Comparison of ENCODE assay signal across 1 cellular context in the genomic region with DNA sequence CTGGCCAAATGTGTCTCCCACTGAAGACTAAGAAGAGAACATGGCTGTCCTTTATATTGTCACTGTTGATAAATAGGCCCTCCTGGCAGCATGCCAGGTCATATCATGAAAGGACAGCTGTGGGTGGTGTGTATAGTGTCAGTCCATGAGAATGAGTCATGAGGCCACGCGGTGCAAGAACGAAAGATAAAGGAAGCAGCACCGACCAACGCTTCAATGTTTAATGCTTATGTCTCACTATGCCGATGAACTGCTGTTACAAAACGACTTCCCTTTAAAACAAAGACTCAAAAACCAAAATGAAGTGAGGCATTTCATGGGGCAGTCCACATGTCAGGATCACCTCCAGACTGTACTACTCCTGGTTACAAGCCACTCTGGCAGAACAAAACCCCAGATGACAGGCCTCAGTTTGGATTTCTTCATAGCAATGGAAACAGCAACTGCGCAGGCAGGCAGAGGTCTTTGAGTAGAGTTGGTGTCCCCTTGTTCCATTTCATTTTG.
A peak's percentile ranks its signal among the peaks of the same experiment; 100 is the strongest.
TF ChIP-seq lines count a peak whose summit lies in the region.

No MANE protein-coding gene starts in this region.

TF ChIP-seq in K562, 482 proteins besides CTCF, POLR2A, EP300 and RAD21 (continued from another document and continues in another):
- TF ChIP-seq, protein P1, sequence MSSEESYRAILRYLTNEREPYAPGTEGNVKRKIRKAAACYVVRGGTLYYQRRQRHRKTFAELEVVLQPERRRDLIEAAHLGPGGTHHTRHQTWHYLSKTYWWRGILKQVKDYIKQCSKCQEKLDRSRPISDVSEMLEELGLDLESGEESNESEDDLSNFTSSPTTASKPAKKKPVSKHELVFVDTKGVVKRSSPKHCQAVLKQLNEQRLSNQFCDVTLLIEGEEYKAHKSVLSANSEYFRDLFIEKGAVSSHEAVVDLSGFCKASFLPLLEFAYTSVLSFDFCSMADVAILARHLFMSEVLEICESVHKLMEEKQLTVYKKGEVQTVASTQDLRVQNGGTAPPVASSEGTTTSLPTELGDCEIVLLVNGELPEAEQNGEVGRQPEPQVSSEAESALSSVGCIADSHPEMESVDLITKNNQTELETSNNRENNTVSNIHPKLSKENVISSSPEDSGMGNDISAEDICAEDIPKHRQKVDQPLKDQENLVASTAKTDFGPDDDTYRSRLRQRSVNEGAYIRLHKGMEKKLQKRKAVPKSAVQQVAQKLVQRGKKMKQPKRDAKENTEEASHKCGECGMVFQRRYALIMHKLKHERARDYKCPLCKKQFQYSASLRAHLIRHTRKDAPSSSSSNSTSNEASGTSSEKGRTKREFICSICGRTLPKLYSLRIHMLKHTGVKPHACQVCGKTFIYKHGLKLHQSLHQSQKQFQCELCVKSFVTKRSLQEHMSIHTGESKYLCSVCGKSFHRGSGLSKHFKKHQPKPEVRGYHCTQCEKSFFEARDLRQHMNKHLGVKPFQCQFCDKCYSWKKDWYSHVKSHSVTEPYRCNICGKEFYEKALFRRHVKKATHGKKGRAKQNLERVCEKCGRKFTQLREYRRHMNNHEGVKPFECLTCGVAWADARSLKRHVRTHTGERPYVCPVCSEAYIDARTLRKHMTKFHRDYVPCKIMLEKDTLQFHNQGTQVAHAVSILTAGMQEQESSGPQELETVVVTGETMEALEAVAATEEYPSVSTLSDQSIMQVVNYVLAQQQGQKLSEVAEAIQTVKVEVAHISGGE (CRISPR knock-in tag; IDR thresholded peaks at IDR 0.05): peak in 1 of 3 experiments; percentile 72; a peak in 1 of 6 replicates
- TF ChIP-seq, protein P2, sequence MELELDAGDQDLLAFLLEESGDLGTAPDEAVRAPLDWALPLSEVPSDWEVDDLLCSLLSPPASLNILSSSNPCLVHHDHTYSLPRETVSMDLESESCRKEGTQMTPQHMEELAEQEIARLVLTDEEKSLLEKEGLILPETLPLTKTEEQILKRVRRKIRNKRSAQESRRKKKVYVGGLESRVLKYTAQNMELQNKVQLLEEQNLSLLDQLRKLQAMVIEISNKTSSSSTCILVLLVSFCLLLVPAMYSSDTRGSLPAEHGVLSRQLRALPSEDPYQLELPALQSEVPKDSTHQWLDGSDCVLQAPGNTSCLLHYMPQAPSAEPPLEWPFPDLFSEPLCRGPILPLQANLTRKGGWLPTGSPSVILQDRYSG (tag; conservative IDR thresholded peaks at IDR 0.05; ENCODE audit: low read depth): peak; percentile 87; the same call in 1 of the 2 replicates
- TF ChIP-seq ZNF263 (CRISPR knock-in tag; IDR thresholded peaks at IDR 0.05; ENCODE audit: borderline replicate concordance): no peak
- TF ChIP-seq ZBTB17 (CRISPR knock-in tag; IDR thresholded peaks at IDR 0.05): peak; percentile 65; the same call in 1 of the 2 replicates
- TF ChIP-seq CBFA2T3 (IDR thresholded peaks at IDR 0.05): peak; percentile 96
- peak in 1 of 2 experiments; percentile 88; a peak in 1 of 3 replicates for TF ChIP-seq CBX3 (IDR thresholded peaks at IDR 0.05; ENCODE audit: borderline replicate concordance in 1 of 2, low read length in 2 of 2)
- TF ChIP-seq HNRNPLL (IDR thresholded peaks at IDR 0.05; ENCODE audit: low read depth, low read length, poor library complexity, severe bottlenecking): no peak
- peak; percentile 77 for TF ChIP-seq CREB1 (IDR thresholded peaks at IDR 0.05)
- peak; percentile 66; the same call in 1 of the 2 replicates for TF ChIP-seq CREB1 (CRISPR knock-in tag; IDR thresholded peaks at IDR 0.05)
- peak; percentile 59 for TF ChIP-seq HDAC2 (IDR thresholded peaks at IDR 0.05)
- TF ChIP-seq ZNF668 (CRISPR knock-in tag; IDR thresholded peaks at IDR 0.05): no peak
- no peak; the same call in 1 of the 2 replicates for TF ChIP-seq GABPA (tag; conservative IDR thresholded peaks at IDR 0.05; ENCODE audit: low read depth)
- peak; percentile 79 for TF ChIP-seq MBD2 (IDR thresholded peaks at IDR 0.05; ENCODE audit: borderline replicate concordance, low read depth)
- TF ChIP-seq, protein P3, sequence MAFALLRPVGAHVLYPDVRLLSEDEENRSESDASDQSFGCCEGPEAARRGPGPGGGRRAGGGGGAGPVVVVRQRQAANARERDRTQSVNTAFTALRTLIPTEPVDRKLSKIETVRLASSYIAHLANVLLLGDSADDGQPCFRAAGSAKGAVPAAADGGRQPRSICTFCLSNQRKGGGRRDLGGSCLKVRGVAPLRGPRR (CRISPR knock-in tag; IDR thresholded peaks at IDR 0.05): peak; percentile 41; the same call in 1 of the 2 replicates
- TF ChIP-seq, protein P4, sequence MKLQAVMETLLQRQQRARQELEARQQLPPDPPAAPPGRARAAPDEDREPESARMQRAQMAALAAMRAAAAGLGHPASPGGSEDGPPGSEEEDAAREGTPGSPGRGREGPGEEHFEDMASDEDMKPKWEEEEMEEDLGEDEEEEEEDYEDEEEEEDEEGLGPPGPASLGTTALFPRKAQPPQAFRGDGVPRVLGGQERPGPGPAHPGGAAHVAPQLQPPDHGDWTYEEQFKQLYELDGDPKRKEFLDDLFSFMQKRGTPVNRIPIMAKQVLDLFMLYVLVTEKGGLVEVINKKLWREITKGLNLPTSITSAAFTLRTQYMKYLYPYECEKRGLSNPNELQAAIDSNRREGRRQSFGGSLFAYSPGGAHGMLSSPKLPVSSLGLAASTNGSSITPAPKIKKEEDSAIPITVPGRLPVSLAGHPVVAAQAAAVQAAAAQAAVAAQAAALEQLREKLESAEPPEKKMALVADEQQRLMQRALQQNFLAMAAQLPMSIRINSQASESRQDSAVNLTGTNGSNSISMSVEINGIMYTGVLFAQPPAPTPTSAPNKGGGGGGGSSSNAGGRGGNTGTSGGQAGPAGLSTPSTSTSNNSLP (IDR thresholded peaks at IDR 0.05; ENCODE audit: borderline replicate concordance, low read depth, low read length): peak; percentile 71
- peak; percentile 93 for TF ChIP-seq RNF2 (IDR thresholded peaks at IDR 0.05)
- TF ChIP-seq NRF1 (conservative IDR thresholded peaks at IDR 0.05 in 1 of 2, IDR thresholded peaks at IDR 0.05 in 1 of 2): peak; percentile 27 to 57; a peak in 3 of 4 replicates
- peak; percentile 99 for TF ChIP-seq FOSL1 (tag; conservative IDR thresholded peaks at IDR 0.05)
- no peak for TF ChIP-seq ZFP36 (IDR thresholded peaks at IDR 0.05; ENCODE audit: low read depth, low read length, partially characterized antibody)
- peak; percentile 100 for TF ChIP-seq MEIS2 (IDR thresholded peaks at IDR 0.05; ENCODE audit: partially characterized antibody)
- TF ChIP-seq SMARCC2 (IDR thresholded peaks at IDR 0.05; ENCODE audit: low read depth): peak; percentile 98
- TF ChIP-seq PYGO2 (tag; IDR thresholded peaks at IDR 0.05): peak; percentile 75
- TF ChIP-seq, protein P5, sequence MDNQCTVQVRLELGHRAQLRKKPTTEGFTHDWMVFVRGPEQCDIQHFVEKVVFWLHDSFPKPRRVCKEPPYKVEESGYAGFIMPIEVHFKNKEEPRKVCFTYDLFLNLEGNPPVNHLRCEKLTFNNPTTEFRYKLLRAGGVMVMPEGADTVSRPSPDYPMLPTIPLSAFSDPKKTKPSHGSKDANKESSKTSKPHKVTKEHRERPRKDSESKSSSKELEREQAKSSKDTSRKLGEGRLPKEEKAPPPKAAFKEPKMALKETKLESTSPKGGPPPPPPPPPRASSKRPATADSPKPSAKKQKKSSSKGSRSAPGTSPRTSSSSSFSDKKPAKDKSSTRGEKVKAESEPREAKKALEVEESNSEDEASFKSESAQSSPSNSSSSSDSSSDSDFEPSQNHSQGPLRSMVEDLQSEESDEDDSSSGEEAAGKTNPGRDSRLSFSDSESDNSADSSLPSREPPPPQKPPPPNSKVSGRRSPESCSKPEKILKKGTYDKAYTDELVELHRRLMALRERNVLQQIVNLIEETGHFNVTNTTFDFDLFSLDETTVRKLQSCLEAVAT (IDR thresholded peaks at IDR 0.05): 0 out of 4 replicates have a peak, but pooled peaks of 1 of the 2 experiments have one; percentile 35
- TF ChIP-seq CC2D1A (IDR thresholded peaks at IDR 0.05): 0 out of 2 replicates have a peak, but pooled peaks have one; percentile 62
- peak; percentile 68; the same call in 1 of the 2 replicates for TF ChIP-seq ZKSCAN8 (CRISPR knock-in tag; IDR thresholded peaks at IDR 0.05)
- peak; percentile 99 for TF ChIP-seq NFIX (CRISPR knock-in tag; IDR thresholded peaks at IDR 0.05; ENCODE audit: low read depth)
- TF ChIP-seq SMARCB1 (IDR thresholded peaks at IDR 0.05; ENCODE audit: insufficient read length, low read depth): no peak
- no peak for TF ChIP-seq ZBTB8A (IDR thresholded peaks at IDR 0.05; ENCODE audit: partially characterized antibody)
- 0 out of 2 replicates have a peak, but pooled peaks have one; percentile 30 for TF ChIP-seq MXI1 (IDR thresholded peaks at IDR 0.05; ENCODE audit: low read depth, low read length)
- no peak for TF ChIP-seq MIER1 (IDR thresholded peaks at IDR 0.05; ENCODE audit: low read depth)
- peak; percentile 96 for TF ChIP-seq LEF1 (IDR thresholded peaks at IDR 0.05)
- TF ChIP-seq, protein P6, sequence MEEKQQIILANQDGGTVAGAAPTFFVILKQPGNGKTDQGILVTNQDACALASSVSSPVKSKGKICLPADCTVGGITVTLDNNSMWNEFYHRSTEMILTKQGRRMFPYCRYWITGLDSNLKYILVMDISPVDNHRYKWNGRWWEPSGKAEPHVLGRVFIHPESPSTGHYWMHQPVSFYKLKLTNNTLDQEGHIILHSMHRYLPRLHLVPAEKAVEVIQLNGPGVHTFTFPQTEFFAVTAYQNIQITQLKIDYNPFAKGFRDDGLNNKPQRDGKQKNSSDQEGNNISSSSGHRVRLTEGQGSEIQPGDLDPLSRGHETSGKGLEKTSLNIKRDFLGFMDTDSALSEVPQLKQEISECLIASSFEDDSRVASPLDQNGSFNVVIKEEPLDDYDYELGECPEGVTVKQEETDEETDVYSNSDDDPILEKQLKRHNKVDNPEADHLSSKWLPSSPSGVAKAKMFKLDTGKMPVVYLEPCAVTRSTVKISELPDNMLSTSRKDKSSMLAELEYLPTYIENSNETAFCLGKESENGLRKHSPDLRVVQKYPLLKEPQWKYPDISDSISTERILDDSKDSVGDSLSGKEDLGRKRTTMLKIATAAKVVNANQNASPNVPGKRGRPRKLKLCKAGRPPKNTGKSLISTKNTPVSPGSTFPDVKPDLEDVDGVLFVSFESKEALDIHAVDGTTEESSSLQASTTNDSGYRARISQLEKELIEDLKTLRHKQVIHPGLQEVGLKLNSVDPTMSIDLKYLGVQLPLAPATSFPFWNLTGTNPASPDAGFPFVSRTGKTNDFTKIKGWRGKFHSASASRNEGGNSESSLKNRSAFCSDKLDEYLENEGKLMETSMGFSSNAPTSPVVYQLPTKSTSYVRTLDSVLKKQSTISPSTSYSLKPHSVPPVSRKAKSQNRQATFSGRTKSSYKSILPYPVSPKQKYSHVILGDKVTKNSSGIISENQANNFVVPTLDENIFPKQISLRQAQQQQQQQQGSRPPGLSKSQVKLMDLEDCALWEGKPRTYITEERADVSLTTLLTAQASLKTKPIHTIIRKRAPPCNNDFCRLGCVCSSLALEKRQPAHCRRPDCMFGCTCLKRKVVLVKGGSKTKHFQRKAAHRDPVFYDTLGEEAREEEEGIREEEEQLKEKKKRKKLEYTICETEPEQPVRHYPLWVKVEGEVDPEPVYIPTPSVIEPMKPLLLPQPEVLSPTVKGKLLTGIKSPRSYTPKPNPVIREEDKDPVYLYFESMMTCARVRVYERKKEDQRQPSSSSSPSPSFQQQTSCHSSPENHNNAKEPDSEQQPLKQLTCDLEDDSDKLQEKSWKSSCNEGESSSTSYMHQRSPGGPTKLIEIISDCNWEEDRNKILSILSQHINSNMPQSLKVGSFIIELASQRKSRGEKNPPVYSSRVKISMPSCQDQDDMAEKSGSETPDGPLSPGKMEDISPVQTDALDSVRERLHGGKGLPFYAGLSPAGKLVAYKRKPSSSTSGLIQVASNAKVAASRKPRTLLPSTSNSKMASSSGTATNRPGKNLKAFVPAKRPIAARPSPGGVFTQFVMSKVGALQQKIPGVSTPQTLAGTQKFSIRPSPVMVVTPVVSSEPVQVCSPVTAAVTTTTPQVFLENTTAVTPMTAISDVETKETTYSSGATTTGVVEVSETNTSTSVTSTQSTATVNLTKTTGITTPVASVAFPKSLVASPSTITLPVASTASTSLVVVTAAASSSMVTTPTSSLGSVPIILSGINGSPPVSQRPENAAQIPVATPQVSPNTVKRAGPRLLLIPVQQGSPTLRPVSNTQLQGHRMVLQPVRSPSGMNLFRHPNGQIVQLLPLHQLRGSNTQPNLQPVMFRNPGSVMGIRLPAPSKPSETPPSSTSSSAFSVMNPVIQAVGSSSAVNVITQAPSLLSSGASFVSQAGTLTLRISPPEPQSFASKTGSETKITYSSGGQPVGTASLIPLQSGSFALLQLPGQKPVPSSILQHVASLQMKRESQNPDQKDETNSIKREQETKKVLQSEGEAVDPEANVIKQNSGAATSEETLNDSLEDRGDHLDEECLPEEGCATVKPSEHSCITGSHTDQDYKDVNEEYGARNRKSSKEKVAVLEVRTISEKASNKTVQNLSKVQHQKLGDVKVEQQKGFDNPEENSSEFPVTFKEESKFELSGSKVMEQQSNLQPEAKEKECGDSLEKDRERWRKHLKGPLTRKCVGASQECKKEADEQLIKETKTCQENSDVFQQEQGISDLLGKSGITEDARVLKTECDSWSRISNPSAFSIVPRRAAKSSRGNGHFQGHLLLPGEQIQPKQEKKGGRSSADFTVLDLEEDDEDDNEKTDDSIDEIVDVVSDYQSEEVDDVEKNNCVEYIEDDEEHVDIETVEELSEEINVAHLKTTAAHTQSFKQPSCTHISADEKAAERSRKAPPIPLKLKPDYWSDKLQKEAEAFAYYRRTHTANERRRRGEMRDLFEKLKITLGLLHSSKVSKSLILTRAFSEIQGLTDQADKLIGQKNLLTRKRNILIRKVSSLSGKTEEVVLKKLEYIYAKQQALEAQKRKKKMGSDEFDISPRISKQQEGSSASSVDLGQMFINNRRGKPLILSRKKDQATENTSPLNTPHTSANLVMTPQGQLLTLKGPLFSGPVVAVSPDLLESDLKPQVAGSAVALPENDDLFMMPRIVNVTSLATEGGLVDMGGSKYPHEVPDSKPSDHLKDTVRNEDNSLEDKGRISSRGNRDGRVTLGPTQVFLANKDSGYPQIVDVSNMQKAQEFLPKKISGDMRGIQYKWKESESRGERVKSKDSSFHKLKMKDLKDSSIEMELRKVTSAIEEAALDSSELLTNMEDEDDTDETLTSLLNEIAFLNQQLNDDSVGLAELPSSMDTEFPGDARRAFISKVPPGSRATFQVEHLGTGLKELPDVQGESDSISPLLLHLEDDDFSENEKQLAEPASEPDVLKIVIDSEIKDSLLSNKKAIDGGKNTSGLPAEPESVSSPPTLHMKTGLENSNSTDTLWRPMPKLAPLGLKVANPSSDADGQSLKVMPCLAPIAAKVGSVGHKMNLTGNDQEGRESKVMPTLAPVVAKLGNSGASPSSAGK (IDR thresholded peaks at IDR 0.05): peak; percentile 95
- TF ChIP-seq TAL1 (IDR thresholded peaks at IDR 0.05): peak; percentile 91
- TF ChIP-seq, protein P7, sequence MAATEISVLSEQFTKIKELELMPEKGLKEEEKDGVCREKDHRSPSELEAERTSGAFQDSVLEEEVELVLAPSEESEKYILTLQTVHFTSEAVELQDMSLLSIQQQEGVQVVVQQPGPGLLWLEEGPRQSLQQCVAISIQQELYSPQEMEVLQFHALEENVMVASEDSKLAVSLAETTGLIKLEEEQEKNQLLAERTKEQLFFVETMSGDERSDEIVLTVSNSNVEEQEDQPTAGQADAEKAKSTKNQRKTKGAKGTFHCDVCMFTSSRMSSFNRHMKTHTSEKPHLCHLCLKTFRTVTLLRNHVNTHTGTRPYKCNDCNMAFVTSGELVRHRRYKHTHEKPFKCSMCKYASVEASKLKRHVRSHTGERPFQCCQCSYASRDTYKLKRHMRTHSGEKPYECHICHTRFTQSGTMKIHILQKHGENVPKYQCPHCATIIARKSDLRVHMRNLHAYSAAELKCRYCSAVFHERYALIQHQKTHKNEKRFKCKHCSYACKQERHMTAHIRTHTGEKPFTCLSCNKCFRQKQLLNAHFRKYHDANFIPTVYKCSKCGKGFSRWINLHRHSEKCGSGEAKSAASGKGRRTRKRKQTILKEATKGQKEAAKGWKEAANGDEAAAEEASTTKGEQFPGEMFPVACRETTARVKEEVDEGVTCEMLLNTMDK (IDR thresholded peaks at IDR 0.05; ENCODE audit: borderline replicate concordance, insufficient read depth, low read depth, low read length, poor library complexity, severe bottlenecking): no peak
- no peak for TF ChIP-seq SNRNP70 (optimal IDR thresholded peaks at IDR 0.05; ENCODE audit: low read depth, low read length)
- TF ChIP-seq SMARCE1 (IDR thresholded peaks at IDR 0.05): peak; percentile 98
